In genomic region chr16:3881499-3881995, GRCh38 we compare ENCODE assay signal across 9 cellular contexts. TPM values are rescaled to one million over a fixed set of nuclear protein-coding genes. Genes with fewer than 3 reads are reported as not detected.
DNase-seq lines count a peak whose midpoint lies in the region; ATAC-seq and TF ChIP-seq lines count a peak whose summit lies in the region.
"Had no signal": no experiment of that assay in that cellular context is flagged by ENCODE, and none has a peak within 500 bp of the region (broad histone marks: within the 10 kb centered on the region; RNA-seq: fewer than 3 reads in every experiment).

No MANE protein-coding gene starts in this region.

- H3K9me3 Mint-ChIP-seq in naive thymus-derived CD8-positive, alpha-beta T cell: peaks cover 0 to 2% (median 0%) of the 10 kb centered on the region in 9 donors

- H3K27me3 Mint-ChIP-seq in naive thymus-derived CD8-positive, alpha-beta T cell: peaks cover 0 to 9% (median 0%) of the 10 kb centered on the region in 5 donors

- H2AFZ ChIP-seq in KMS-11 (ENCODE audit: low read depth): no peak overlapping the region; the same call in 1 of the 2 replicates

- H3K27ac Mint-ChIP-seq in naive thymus-derived CD8-positive, alpha-beta T cell: peak overlapping the region in 9 of 10 donors; percentile 48 to 94 (median 81)

- intact Hi-C loops in colonic mucosa (cut with DNase I): no loop called here

- H3K27ac ChIP-seq in KMS-11 (no peak overlapping the region), colonic mucosa (no peak overlapping the region)

- H3K36me3 ChIP-seq in KMS-11 (ENCODE audit: insufficient read depth): no peaks in the 10 kb centered on the region
- no peaks in the 10 kb centered on the region for H3K36me3 ChIP-seq in colonic mucosa

- POLR2A ChIA-PET in naive thymus-derived CD8-positive, alpha-beta T cell (lab: Charles Lee): interaction anchor here (0.6 to 1.5 kb wide), 3 partner anchors 109 to 372 kb away, joined by 3 to 5 read pairs (median 4); no protein-coding TSS in a partner anchor

- H3K79me2 ChIP-seq in KMS-11 (ENCODE audit: insufficient read depth, low read depth): peaks cover 32% of the 10 kb centered on the region

- H3K9ac ChIP-seq in KMS-11: no peak overlapping the region
- peak overlapping the region; percentile 66 to 93 for H3K9ac ChIP-seq in colonic mucosa (ENCODE audit: low read depth in 2 of 2, low read length in 2 of 2)

- H3K4me1 ChIP-seq in KMS-11 (ENCODE audit: low read depth, poor library complexity, severe bottlenecking) (peaks cover 17% of the 10 kb centered on the region), colonic mucosa (no peaks in the 10 kb centered on the region)

- DNase-seq in AG09309 (ENCODE audit: low read depth) (no peak), colonic mucosa (no peak), inferior parietal cortex (ENCODE audit: extremely low spot score) (no peak), GF-D8 (lab: John Stamatoyannopoulos, UW) (no peak)
- DNase-seq in naive thymus-derived CD8-positive, alpha-beta T cell: peak in 2 of 10 donors; percentile 8 to 10
- DNase-seq: NCI-H1436 had no signal

- peak overlapping the region; percentile 75; the same call in 1 of the 2 replicates for H3K4me2 ChIP-seq in KMS-11

- H3K4me1 Mint-ChIP-seq in naive thymus-derived CD8-positive, alpha-beta T cell: peaks cover 26 to 37% (median 31%) of the 10 kb centered on the region in 4 donors

- no peaks in the 10 kb centered on the region for H3K27me3 ChIP-seq in KMS-11 (ENCODE audit: insufficient read depth, low read depth)
- no peaks in the 10 kb centered on the region for H3K27me3 ChIP-seq in colonic mucosa

- peak overlapping the region; percentile 65 to 83 (median 76) for H3K4me3 Mint-ChIP-seq in naive thymus-derived CD8-positive, alpha-beta T cell

- TF ChIP-seq CTCF in AG09309 (IDR thresholded peaks at IDR 0.05; ENCODE audit: control insufficient read depth, insufficient read depth, low read depth, low read length, missing control alignments) (no peak), KMS-11 (conservative IDR thresholded peaks at IDR 0.05; ENCODE audit: low read depth, low read length) (no peak), colonic mucosa (IDR thresholded peaks at IDR 0.05) (no peak)

- peak overlapping the region; percentile 48; the same call in 1 of the 2 replicates for H3K4me3 ChIP-seq in AG09309 (ENCODE audit: control insufficient read depth, low read depth, low read length)
- no peak overlapping the region for H3K4me3 ChIP-seq in KMS-11 (IDR thresholded peaks at IDR 0.05; ENCODE audit: insufficient read depth, low read depth, low read length)
- peak overlapping the region; percentile 66 for H3K4me3 ChIP-seq in colonic mucosa

- no peaks in the 10 kb centered on the region for H3K9me3 ChIP-seq in colonic mucosa

- no peak for ATAC-seq in naive thymus-derived CD8-positive, alpha-beta T cell
- ATAC-seq in HG02938 (IDR thresholded peaks at IDR 0.05; ENCODE audit: unreplicated experiment) (no peak), GM18502 (IDR thresholded peaks at IDR 0.05; ENCODE audit: poor library complexity, unreplicated experiment) (no peak)

- peaks cover 0 to 14% (median 5%) of the 10 kb centered on the region in 3 donors for H3K36me3 Mint-ChIP-seq in naive thymus-derived CD8-positive, alpha-beta T cell

- peaks cover 26% of the 10 kb centered on the region for H4K20me1 ChIP-seq in KMS-11 (ENCODE audit: insufficient read depth)

RNA-seq across cellular contexts. Expression of gene CREBBP, which starts 1.0 kb away (rescaled TPM):
- total RNA-seq in colonic mucosa: 10 to 100 TPM; 42.0 to 45.2 TPM
- total RNA-seq in naive thymus-derived CD8-positive, alpha-beta T cell: 100 to 1,000 TPM; 153 to 167 TPM
- 10 to 100 TPM in 1 of 3 donors, 1 to 10 TPM in 2; 2.9 to 12.0 (median 6.4) TPM for polyA plus RNA-seq in naive thymus-derived CD8-positive, alpha-beta T cell
